Comparison of ENCODE assay signal across 1 cellular context in genomic region chr15:90559119-90559518, GRCh38.
TF ChIP-seq lines count a peak whose summit lies in the region.

No MANE protein-coding gene starts in this region.

TF ChIP-seq in liver, 16 proteins besides CTCF, POLR2A, EP300 and RAD21 (continued from another document):
- TF ChIP-seq ZBTB33 (IDR thresholded peaks at IDR 0.05): no peak
- TF ChIP-seq REST (IDR thresholded peaks at IDR 0.05): no peak
